Comparison of ENCODE assay signal across 16 cellular contexts in the genomic region with DNA sequence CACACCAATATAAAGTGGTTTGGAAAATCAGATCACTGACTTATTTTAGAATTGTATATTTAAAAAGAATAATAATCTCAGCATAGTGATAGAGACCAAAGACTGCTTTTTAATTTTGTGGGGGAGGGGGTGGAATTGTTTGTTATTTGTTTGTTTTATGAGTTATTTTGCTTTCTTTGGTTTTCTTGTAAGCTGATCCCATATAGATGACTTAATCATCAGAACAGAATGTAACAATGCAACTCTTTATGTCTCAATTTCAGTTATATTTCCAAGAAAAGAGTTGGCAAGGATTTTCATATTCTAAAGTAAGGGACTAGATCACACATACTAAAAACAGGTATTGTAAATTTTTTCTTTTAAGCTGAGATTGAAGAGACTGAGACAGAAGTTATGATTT.
DNase-seq lines count a peak whose midpoint lies in the region; ATAC-seq and TF ChIP-seq lines count a peak whose summit lies in the region.
"Had no signal": no experiment of that assay in that cellular context is flagged by ENCODE, and none has a peak within 500 bp of the region (broad histone marks: within the 10 kb centered on the region; RNA-seq: fewer than 3 reads in every experiment).

No MANE protein-coding gene starts in this region.

- no peaks in the 10 kb centered on the region for H3K36me3 Mint-ChIP-seq in activated CD8-positive, alpha-beta T cell treated with anti-CD3 and anti-CD28 coated beads for 36 hours (ENCODE audit: low read depth)
- no peaks in the 10 kb centered on the region for H3K36me3 Mint-ChIP-seq in activated T-helper 2 cell treated with anti-CD3 and anti-CD28 coated beads, Interferon-gamma antibody, Interleukin-2, Interleukin-4, amounts not matched to agents 10 μg/mL and 5 μg/mL and 100 μg/mL, durations not matched to agents 14 hours and 24 hours and 36 hours (ENCODE audit: low read depth)

- peak overlapping the region; percentile 66 for H3K27ac ChIP-seq in WERI-Rb-1
- H3K27ac ChIP-seq: BLaER1 treated with 17β-estradiol and CSF1 and Interleukin-3, amounts not matched to agents 10 nM and 100 nM had no signal

- CTCF ChIA-PET in activated CD8-positive, alpha-beta T cell treated with anti-CD3 and anti-CD28 coated beads for 36 hours (lab: Charles Lee) = no interaction called here

- H3K27me3 Mint-ChIP-seq in activated CD8-positive, alpha-beta T cell treated with anti-CD3 and anti-CD28 coated beads for 36 hours = no peaks in the 10 kb centered on the region
- no peaks in the 10 kb centered on the region for H3K27me3 Mint-ChIP-seq in activated T-helper 2 cell treated with anti-CD3 and anti-CD28 coated beads, Interferon-gamma antibody, Interleukin-2, Interleukin-4, amounts not matched to agents 10 μg/mL and 5 μg/mL and 100 μg/mL, durations not matched to agents 14 hours and 24 hours and 36 hours (ENCODE audit: low read depth)

- H3K4me3 Mint-ChIP-seq in activated CD8-positive, alpha-beta T cell treated with anti-CD3 and anti-CD28 coated beads for 36 hours = no peak overlapping the region
- H3K4me3 Mint-ChIP-seq in activated T-helper 2 cell treated with anti-CD3 and anti-CD28 coated beads, Interferon-gamma antibody, Interleukin-2, Interleukin-4, amounts not matched to agents 10 μg/mL and 5 μg/mL and 100 μg/mL, durations not matched to agents 14 hours and 24 hours and 36 hours (ENCODE audit: low read depth) = no peak overlapping the region

- no peaks in the 10 kb centered on the region for H3K4me1 Mint-ChIP-seq in activated CD8-positive, alpha-beta T cell treated with anti-CD3 and anti-CD28 coated beads for 36 hours (ENCODE audit: low read depth)
- no peaks in the 10 kb centered on the region for H3K4me1 Mint-ChIP-seq in activated T-helper 2 cell treated with anti-CD3 and anti-CD28 coated beads, Interferon-gamma antibody, Interleukin-2, Interleukin-4, amounts not matched to agents 10 μg/mL and 5 μg/mL and 100 μg/mL, durations not matched to agents 14 hours and 24 hours and 36 hours (ENCODE audit: low read depth)

- no peak overlapping the region for H3K4me3 ChIP-seq in WERI-Rb-1 (ENCODE audit: low read depth, low read length)
- H3K4me3 ChIP-seq in foreskin fibroblast (ENCODE audit: low read depth in 1 of 2, low read length in 2 of 2) = no peak overlapping the region
- H3K4me3 ChIP-seq: BLaER1 treated with 17β-estradiol and CSF1 and Interleukin-3, amounts not matched to agents 10 nM and 100 nM had no signal

- intact Hi-C loops in activated CD8-positive, alpha-beta T cell treated with anti-CD3 and anti-CD28 coated beads for 36 hours (cut with micrococcal nuclease) = no loop called here
- intact Hi-C loops in activated T-helper 2 cell treated with anti-CD3 and anti-CD28 coated beads, Interferon-gamma antibody, Interleukin-2, Interleukin-4, amounts not matched to agents 10 μg/mL and 5 μg/mL and 100 μg/mL, durations not matched to agents 14 hours and 24 hours and 36 hours (cut with micrococcal nuclease) = no loop called here

- no peaks in the 10 kb centered on the region for H3K9me3 ChIP-seq in WERI-Rb-1 (ENCODE audit: severe bottlenecking)
- H3K9me3 ChIP-seq: BLaER1 treated with 17β-estradiol and CSF1 and Interleukin-3, amounts not matched to agents 10 nM and 100 nM had no signal

- H3K36me3 ChIP-seq in WERI-Rb-1 = no peaks in the 10 kb centered on the region
- H3K36me3 ChIP-seq: BLaER1 treated with 17β-estradiol and CSF1 and Interleukin-3, amounts not matched to agents 10 nM and 100 nM had no signal

- DNase-seq in COLO829 (ENCODE audit: low spot score) (peak; percentile 28), WERI-Rb-1 (no peak), dedifferentiated amniotic fluid mesenchymal stem cell (ENCODE audit: extremely low spot score) (peak; percentile 54), foreskin fibroblast (peak; percentile 21 to 58), epidermal melanocyte (ENCODE audit: insufficient read length, low spot score) (no peak), OCI-M1 (lab: John Stamatoyannopoulos, UW) (no peak)
- DNase-seq in activated CD8-positive, alpha-beta T cell treated with anti-CD3 and anti-CD28 coated beads for 36 hours = no peak
- DNase-seq in activated T-helper 2 cell treated with anti-CD3 and anti-CD28 coated beads, Interferon-gamma antibody, Interleukin-2, Interleukin-4, amounts not matched to agents 10 μg/mL and 5 μg/mL and 100 μg/mL, durations not matched to agents 14 hours and 24 hours and 36 hours (ENCODE audit: low spot score) = no peak
- DNase-seq: DMS 273 treated with DMSO at 0.1 percent for 48 hours, GF-D8, KBM-7, NCI-H510A treated with DMSO at 0.1 percent for 48 hours, NCI-H82 had no signal

- no peaks in the 10 kb centered on the region for H3K27me3 ChIP-seq in WERI-Rb-1 (ENCODE audit: insufficient read depth, low read depth, severe bottlenecking)
- H3K27me3 ChIP-seq: BLaER1 treated with 17β-estradiol and CSF1 and Interleukin-3, amounts not matched to agents 10 nM and 100 nM had no signal

- POLR2A ChIA-PET in activated CD8-positive, alpha-beta T cell treated with anti-CD3 and anti-CD28 coated beads for 36 hours (lab: Charles Lee) = no interaction called here

- TF ChIP-seq CTCF in WERI-Rb-1 (IDR thresholded peaks at IDR 0.05; ENCODE audit: low read depth, low read length) (no peak), foreskin fibroblast (IDR thresholded peaks at IDR 0.05; ENCODE audit: low read depth, low read length) (no peak)
- TF ChIP-seq CTCF in activated CD8-positive, alpha-beta T cell treated with anti-CD3 and anti-CD28 coated beads for 36 hours (IDR thresholded peaks at IDR 0.05) = no peak

- no peaks in the 10 kb centered on the region for H3K9me3 Mint-ChIP-seq in activated CD8-positive, alpha-beta T cell treated with anti-CD3 and anti-CD28 coated beads for 36 hours
- peaks cover 9% of the 10 kb centered on the region for H3K9me3 Mint-ChIP-seq in activated T-helper 2 cell treated with anti-CD3 and anti-CD28 coated beads, Interferon-gamma antibody, Interleukin-2, Interleukin-4, amounts not matched to agents 10 μg/mL and 5 μg/mL and 100 μg/mL, durations not matched to agents 14 hours and 24 hours and 36 hours

- ATAC-seq in activated CD8-positive, alpha-beta T cell treated with anti-CD3 and anti-CD28 coated beads for 36 hours = no peak
- ATAC-seq: HCT116, Right ventricle myocardium inferior had no signal

- H3K27ac Mint-ChIP-seq in activated CD8-positive, alpha-beta T cell treated with anti-CD3 and anti-CD28 coated beads for 36 hours = no peak overlapping the region
- no peak overlapping the region for H3K27ac Mint-ChIP-seq in activated T-helper 2 cell treated with anti-CD3 and anti-CD28 coated beads, Interferon-gamma antibody, Interleukin-2, Interleukin-4, amounts not matched to agents 10 μg/mL and 5 μg/mL and 100 μg/mL, durations not matched to agents 14 hours and 24 hours and 36 hours

Comparison
In these comparisons a context has a peak if more than half of its experiments do, and no peak if none do; other contexts are left out.
1. DNase-seq: peak in COLO829 (single experiment), dedifferentiated amniotic fluid mesenchymal stem cell (single experiment) and foreskin fibroblast (2 of 2); none in WERI-Rb-1 (single experiment), activated CD8-positive, alpha-beta T cell treated with anti-CD3 and anti-CD28 coated beads for 36 hours (single experiment), epidermal melanocyte (single experiment), activated T-helper 2 cell treated with anti-CD3 and anti-CD28 coated beads, Interferon-gamma antibody, Interleukin-2, Interleukin-4, amounts not matched to agents 10 μg/mL and 5 μg/mL and 100 μg/mL, durations not matched to agents 14 hours and 24 hours and 36 hours (single experiment) and OCI-M1 (single experiment).